8 cellular contexts compared by ENCODE assay signal in the genomic region with DNA sequence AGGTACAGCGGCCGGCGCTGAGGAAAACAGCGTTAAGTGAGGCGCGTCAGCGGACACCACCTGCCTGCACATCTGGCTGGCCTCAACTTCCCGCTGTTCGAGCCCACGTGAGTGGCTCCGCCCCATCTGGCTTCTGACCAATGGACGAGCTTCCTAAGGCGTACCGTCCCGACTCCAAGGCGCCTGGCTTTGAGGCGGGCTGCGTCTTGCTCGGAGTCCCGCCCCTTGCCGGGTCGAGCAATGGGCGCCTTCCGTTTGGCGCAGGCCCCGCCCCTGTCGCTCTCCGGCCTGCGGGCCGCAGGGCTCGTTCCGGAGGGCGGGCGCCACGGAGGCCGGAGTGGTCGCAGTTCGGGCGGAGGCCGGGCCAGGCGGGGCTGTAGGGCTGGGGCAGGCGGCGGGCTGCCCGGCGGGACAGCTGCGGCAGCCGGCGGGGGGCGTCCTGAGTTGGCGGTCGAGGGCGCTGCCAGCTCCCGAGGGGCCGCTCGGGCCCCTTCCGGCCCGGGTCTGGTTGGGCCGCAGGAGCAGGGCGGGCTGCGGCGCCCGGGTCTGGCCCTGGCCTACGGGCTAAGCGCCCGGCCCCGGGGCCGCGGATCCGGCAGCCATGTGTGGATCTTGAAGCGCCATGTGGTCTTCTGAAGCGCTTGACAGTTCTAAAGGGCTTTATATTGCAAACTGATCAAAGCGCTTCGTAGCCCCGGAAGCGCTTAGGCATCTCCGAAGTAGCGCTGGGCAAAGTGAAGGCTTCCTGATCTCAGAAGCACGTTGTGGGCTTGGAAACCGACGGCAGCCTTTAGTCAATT. TPM values are rescaled to one million over a fixed set of nuclear protein-coding genes. Genes with fewer than 3 reads are reported as not detected.
DNase-seq lines count a peak whose midpoint lies in the region; ATAC-seq and TF ChIP-seq lines count a peak whose summit lies in the region.

A gene with protein sequence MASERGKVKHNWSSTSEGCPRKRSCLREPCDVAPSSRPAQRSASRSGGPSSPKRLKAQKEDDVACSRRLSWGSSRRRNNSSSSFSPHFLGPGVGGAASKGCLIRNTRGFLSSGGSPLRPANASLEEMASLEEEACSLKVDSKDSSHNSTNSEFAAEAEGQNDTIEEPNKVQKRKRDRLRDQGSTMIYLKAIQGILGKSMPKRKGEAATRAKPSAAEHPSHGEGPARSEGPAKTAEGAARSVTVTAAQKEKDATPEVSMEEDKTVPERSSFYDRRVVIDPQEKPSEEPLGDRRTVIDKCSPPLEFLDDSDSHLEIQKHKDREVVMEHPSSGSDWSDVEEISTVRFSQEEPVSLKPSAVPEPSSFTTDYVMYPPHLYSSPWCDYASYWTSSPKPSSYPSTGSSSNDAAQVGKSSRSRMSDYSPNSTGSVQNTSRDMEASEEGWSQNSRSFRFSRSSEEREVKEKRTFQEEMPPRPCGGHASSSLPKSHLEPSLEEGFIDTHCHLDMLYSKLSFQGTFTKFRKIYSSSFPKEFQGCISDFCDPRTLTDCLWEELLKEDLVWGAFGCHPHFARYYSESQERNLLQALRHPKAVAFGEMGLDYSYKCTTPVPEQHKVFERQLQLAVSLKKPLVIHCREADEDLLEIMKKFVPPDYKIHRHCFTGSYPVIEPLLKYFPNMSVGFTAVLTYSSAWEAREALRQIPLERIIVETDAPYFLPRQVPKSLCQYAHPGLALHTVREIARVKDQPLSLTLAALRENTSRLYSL (plus strand): TSS at position 276 of the 800 bp plus-strand sequence. CDS start 742 bp downstream, outside the sequence.

- 0% methylated on average over 74 to 80 of the region's 80 CpGs for WGBS in lung, 2 donors

- peak; percentile 95 for DNase-seq in COLO668 (lab: John Stamatoyannopoulos, UW; ENCODE audit: unreplicated experiment)
- peak; percentile 100 for DNase-seq in GM20000 (ENCODE audit: low spot score)
- DNase-seq in HS-5 (ENCODE audit: low read depth): peak; percentile 84
- DNase-seq in NK-92 (lab: John Stamatoyannopoulos, UW; ENCODE audit: unreplicated experiment): peak; percentile 52
- peak; percentile 97 for DNase-seq in activated CD8-positive, alpha-beta T cell treated with anti-CD3 and anti-CD28 coated beads, Interleukin-2, amount 10 ng/mL, durations not matched to agents 7 days and 5 days
- peak; percentile 89 for DNase-seq in effector CD4-positive, alpha-beta T cell
- DNase-seq in lung (ENCODE audit: low spot score): peak; percentile 96
- peak; percentile 85 to 96 (median 88) for DNase-seq in stimulated activated CD4-positive, alpha-beta T cell treated with anti-CD3 and anti-CD28 coated beads, TNF-alpha, amount 100 ng/mL, for 24 hours (ENCODE audit: low read depth in 3 of 3)

- H3K27me3 ChIP-seq in lung (ENCODE audit: control insufficient read depth, insufficient read depth): no peaks in the 10 kb centered on the region

- peaks cover 41% of the 10 kb centered on the region for H3K4me1 Mint-ChIP-seq in activated CD8-positive, alpha-beta T cell treated with anti-CD3 and anti-CD28 coated beads, Interleukin-2, amount 10 ng/mL, durations not matched to agents 7 days and 5 days (ENCODE audit: low read depth)

- H3K9me3 ChIP-seq in lung (ENCODE audit: control insufficient read depth in 2 of 2, insufficient read depth in 1 of 2, low read length in 1 of 2): peaks cover 0 to 2% of the 10 kb centered on the region in 2 donors

- no peaks in the 10 kb centered on the region for H3K27me3 Mint-ChIP-seq in activated CD8-positive, alpha-beta T cell treated with anti-CD3 and anti-CD28 coated beads, Interleukin-2, amount 10 ng/mL, durations not matched to agents 7 days and 5 days (ENCODE audit: low read depth)

- POLR2A ChIA-PET in activated CD8-positive, alpha-beta T cell treated with anti-CD3 and anti-CD28 coated beads, Interleukin-2, amount 10 ng/mL, durations not matched to agents 7 days and 5 days (lab: Charles Lee): interaction anchor here (0.7 to 1.8 kb wide), 14 partner anchors 10 to 515 kb away, joined by 3 to 12 read pairs (median 4); a partner anchor contains a TSS

- peak within 1 kb of the TSS; percentile 95 for H3K27ac Mint-ChIP-seq in activated CD8-positive, alpha-beta T cell treated with anti-CD3 and anti-CD28 coated beads, Interleukin-2, amount 10 ng/mL, durations not matched to agents 7 days and 5 days

- H3K4me1 ChIP-seq in lung (ENCODE audit: control insufficient read depth in 2 of 2, insufficient read depth in 2 of 2, low read length in 2 of 2): peaks cover 9 to 10% of the 10 kb centered on the region in 2 donors

- H3K9me3 Mint-ChIP-seq in activated CD8-positive, alpha-beta T cell treated with anti-CD3 and anti-CD28 coated beads, Interleukin-2, amount 10 ng/mL, durations not matched to agents 7 days and 5 days (ENCODE audit: insufficient read depth): peaks cover 22% of the 10 kb centered on the region

- peak; percentile 94 for ATAC-seq in activated CD8-positive, alpha-beta T cell treated with anti-CD3 and anti-CD28 coated beads, Interleukin-2, amount 10 ng/mL, durations not matched to agents 7 days and 5 days
- ATAC-seq in lung (ENCODE audit: insufficient read depth, low FRiP score): peak; percentile 98

- H3K4me3 ChIP-seq in lung: peak within 1 kb of the TSS; percentile 86

- CTCF ChIA-PET in activated CD8-positive, alpha-beta T cell treated with anti-CD3 and anti-CD28 coated beads, Interleukin-2, amount 10 ng/mL, durations not matched to agents 7 days and 5 days (lab: Charles Lee): interaction anchor here (0.7 to 3.7 kb wide), 6 partner anchors 10 to 527 kb away, joined by 3 to 22 read pairs (median 4); a partner anchor contains a TSS

- peaks cover 0 to 5% of the 10 kb centered on the region in 2 donors for H3K36me3 ChIP-seq in lung (ENCODE audit: control insufficient read depth in 2 of 2, insufficient read depth in 2 of 2, low read length in 2 of 2)

- peaks cover 67% of the 10 kb centered on the region for H3K36me3 Mint-ChIP-seq in activated CD8-positive, alpha-beta T cell treated with anti-CD3 and anti-CD28 coated beads, Interleukin-2, amount 10 ng/mL, durations not matched to agents 7 days and 5 days (ENCODE audit: low read depth)

- H3K27ac ChIP-seq in lung (ENCODE audit: low read depth in 1 of 2, low read length in 1 of 2): peak within 1 kb of the TSS; percentile 88 to 90

- TF ChIP-seq CTCF in GM20000 (IDR thresholded peaks at IDR 0.05; ENCODE audit: extremely low read depth, missing control alignments) (no peak), lung (IDR thresholded peaks at IDR 0.05; ENCODE audit: control extremely low read depth, extremely low read depth) (no peak)

- H3K4me3 Mint-ChIP-seq in activated CD8-positive, alpha-beta T cell treated with anti-CD3 and anti-CD28 coated beads, Interleukin-2, amount 10 ng/mL, durations not matched to agents 7 days and 5 days: peak within 1 kb of the TSS; percentile 89

RNA-seq across cellular contexts. Expression of the gene that starts here (rescaled TPM):
- 10 to 100 TPM; 57.0 to 61.6 TPM for total RNA-seq in activated CD8-positive, alpha-beta T cell treated with anti-CD3 and anti-CD28 coated beads, Interleukin-2, amount 10 ng/mL, durations not matched to agents 7 days and 5 days
- total RNA-seq in lung: 10 to 100 TPM; 26.5 to 32.9 TPM
- 10 to 100 TPM; 12.0 to 21.1 TPM for polyA plus RNA-seq in lung

Comparison
In these comparisons a context has a peak if more than half of its experiments do, and no peak if none do; other contexts are left out.
1. Peak in every context shown above with its lines: DNase-seq, ATAC-seq, H3K4me3 ChIP-seq and H3K27ac ChIP-seq.